In the genomic region with DNA sequence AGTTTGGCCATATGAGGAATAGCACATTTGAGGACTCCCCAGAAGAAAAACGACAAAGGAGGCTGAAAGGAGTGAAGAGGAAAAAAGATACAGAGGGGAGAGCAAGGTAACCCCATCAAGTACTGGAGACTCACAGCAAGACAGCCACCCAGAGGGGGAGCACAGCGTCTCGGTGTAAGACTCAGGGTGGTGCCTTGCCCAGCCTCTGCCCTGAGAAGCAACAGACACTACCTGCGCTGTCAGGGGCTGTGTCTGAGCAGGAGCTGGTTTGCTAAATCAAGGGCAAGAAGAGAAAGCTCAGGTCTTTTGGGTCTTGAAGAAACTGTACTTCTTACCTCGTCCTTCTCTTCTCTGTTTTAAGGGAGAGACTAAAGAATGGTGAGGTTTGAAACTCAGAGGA, we compare ENCODE assay signal across 1 cellular context.
TF ChIP-seq lines count a peak whose summit lies in the region.

No MANE protein-coding gene starts in this region.

TF ChIP-seq in GM23338, 12 proteins besides CTCF, POLR2A, EP300 and RAD21:
- TF ChIP-seq, protein P1, sequence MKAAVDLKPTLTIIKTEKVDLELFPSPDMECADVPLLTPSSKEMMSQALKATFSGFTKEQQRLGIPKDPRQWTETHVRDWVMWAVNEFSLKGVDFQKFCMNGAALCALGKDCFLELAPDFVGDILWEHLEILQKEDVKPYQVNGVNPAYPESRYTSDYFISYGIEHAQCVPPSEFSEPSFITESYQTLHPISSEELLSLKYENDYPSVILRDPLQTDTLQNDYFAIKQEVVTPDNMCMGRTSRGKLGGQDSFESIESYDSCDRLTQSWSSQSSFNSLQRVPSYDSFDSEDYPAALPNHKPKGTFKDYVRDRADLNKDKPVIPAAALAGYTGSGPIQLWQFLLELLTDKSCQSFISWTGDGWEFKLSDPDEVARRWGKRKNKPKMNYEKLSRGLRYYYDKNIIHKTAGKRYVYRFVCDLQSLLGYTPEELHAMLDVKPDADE (IDR thresholded peaks at IDR 0.05): no peak
- TF ChIP-seq NANOG (IDR thresholded peaks at IDR 0.05; ENCODE audit: borderline replicate concordance): no peak
- no peak for TF ChIP-seq ZNF114 (CRISPR knock-in tag; IDR thresholded peaks at IDR 0.05)
- no peak for TF ChIP-seq ZNF331 (CRISPR knock-in tag; IDR thresholded peaks at IDR 0.05; ENCODE audit: low read depth)
- TF ChIP-seq, protein P2, sequence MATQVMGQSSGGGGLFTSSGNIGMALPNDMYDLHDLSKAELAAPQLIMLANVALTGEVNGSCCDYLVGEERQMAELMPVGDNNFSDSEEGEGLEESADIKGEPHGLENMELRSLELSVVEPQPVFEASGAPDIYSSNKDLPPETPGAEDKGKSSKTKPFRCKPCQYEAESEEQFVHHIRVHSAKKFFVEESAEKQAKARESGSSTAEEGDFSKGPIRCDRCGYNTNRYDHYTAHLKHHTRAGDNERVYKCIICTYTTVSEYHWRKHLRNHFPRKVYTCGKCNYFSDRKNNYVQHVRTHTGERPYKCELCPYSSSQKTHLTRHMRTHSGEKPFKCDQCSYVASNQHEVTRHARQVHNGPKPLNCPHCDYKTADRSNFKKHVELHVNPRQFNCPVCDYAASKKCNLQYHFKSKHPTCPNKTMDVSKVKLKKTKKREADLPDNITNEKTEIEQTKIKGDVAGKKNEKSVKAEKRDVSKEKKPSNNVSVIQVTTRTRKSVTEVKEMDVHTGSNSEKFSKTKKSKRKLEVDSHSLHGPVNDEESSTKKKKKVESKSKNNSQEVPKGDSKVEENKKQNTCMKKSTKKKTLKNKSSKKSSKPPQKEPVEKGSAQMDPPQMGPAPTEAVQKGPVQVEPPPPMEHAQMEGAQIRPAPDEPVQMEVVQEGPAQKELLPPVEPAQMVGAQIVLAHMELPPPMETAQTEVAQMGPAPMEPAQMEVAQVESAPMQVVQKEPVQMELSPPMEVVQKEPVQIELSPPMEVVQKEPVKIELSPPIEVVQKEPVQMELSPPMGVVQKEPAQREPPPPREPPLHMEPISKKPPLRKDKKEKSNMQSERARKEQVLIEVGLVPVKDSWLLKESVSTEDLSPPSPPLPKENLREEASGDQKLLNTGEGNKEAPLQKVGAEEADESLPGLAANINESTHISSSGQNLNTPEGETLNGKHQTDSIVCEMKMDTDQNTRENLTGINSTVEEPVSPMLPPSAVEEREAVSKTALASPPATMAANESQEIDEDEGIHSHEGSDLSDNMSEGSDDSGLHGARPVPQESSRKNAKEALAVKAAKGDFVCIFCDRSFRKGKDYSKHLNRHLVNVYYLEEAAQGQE (IDR thresholded peaks at IDR 0.05; ENCODE audit: unreplicated experiment): no peak
- no peak for TF ChIP-seq CREB1 (CRISPR knock-in tag; IDR thresholded peaks at IDR 0.05; ENCODE audit: low read depth)
- TF ChIP-seq EZH2phosphoT487 (IDR thresholded peaks at IDR 0.05; ENCODE audit: unreplicated experiment): no peak
- TF ChIP-seq JUNB (IDR thresholded peaks at IDR 0.05; ENCODE audit: unreplicated experiment): no peak
- TF ChIP-seq STAT1 (IDR thresholded peaks at IDR 0.05; ENCODE audit: unreplicated experiment): no peak
- no peak for TF ChIP-seq EZH2 (IDR thresholded peaks at IDR 0.05; ENCODE audit: low read depth, unreplicated experiment)
